In the genomic region with DNA sequence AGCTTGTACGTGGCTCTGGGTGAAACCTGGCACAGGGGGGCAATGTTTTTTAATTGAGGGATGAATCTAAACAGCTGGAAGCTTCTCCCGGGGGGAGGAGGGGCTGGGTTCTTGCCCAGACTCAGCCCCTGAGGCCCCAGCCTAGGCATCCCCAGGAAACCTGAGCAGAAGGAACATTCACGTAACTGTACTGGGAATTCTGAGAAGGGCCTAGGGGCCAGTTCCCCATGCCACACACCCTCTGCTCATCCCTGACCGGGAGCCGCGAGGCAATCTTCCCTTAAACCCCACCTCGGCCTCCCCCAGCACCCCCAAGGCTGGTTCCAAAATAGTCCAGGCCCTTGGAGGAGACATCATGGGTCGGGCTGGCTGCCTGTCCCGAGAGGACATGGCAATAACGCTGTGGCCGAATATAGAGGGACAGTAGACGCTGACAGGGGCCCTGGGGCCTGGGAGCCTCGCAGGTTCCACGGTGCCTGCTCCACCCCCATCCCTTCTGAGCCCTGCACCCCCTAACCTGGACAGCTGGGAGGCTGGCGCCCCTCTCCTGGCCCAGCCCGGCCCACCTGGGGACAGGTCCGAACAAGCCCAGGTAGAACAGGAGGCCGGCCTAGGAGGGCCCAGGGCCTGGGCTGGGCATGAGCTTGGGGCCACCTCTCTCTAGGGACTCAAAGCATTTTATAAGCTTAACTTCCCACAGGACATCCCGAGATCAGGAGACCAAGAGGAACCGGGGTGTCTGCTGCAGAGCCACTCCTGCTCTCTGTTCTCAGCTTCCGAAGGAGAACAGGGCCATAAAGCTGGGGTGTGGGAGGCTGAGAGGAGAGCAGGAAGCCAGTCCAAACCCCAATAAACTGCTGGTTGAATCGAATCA, we compare ENCODE assay signal across 10 cellular contexts.
A peak's percentile ranks its signal among the peaks of the same experiment; 100 is the strongest.
DNase-seq lines count a peak whose midpoint lies in the region; ATAC-seq, FAIRE-seq and TF ChIP-seq lines count a peak whose summit lies in the region.
"Had no signal": no experiment of that assay in that cellular context is flagged by ENCODE, and none has a peak within 500 bp of the region (broad histone marks: within the 10 kb centered on the region; RNA-seq: fewer than 3 reads in every experiment).

No MANE protein-coding gene starts in this region.

- H3K4me3 Mint-ChIP-seq in HFFc6 = peak overlapping the region; percentile 52

- no peaks in the 10 kb centered on the region for H3K27me3 ChIP-seq in adrenal gland
- no peaks in the 10 kb centered on the region for H3K27me3 ChIP-seq in stomach

- ATAC-seq in left colon = peak; percentile 49
- ATAC-seq in HG03159 (IDR thresholded peaks at IDR 0.05; ENCODE audit: unreplicated experiment) = no peak

- H3K9me3 ChIP-seq in adrenal gland (replicated peaks in 1 of 3) (no peaks in the 10 kb centered on the region), stomach (no peaks in the 10 kb centered on the region)

- TF ChIP-seq CTCF in HFFc6 (IDR thresholded peaks at IDR 0.05) = no peak
- TF ChIP-seq CTCF in adrenal gland (IDR thresholded peaks at IDR 0.05) = no peak
- TF ChIP-seq CTCF in stomach (IDR thresholded peaks at IDR 0.05) = no peak

- no peak for DNase-seq in HFFc6
- peak in 4 of 7 donors; percentile 29 to 58 (median 35) for DNase-seq in adrenal gland
- peak; percentile 62 to 71 for DNase-seq in left colon
- no peak for DNase-seq in stomach
- no peak for DNase-seq in OCI-M1 (lab: John Stamatoyannopoulos, UW)
- no peak for DNase-seq in DMS153 (lab: John Stamatoyannopoulos, UW)
- no peak for DNase-seq in HTR-8/SVneo (ENCODE audit: insufficient read length, low spot score)

- intact Hi-C loops in adrenal gland (cut with DNase I) = loop anchor here in 1 of 2 donors (5.0 kb wide), 1 partner anchor 97 kb away; no protein-coding TSS in a partner anchor
- intact Hi-C loops in left colon (cut with DNase I, micrococcal nuclease) = loop anchor here in 1 of 2 donors (10.0 kb wide), 1 partner anchor 165 kb away; no protein-coding TSS in a partner anchor
- intact Hi-C loops in stomach (cut with DNase I; ENCODE audit: low total_unique reads) = loop anchor here (10.0 kb wide), 1 partner anchor 165 kb away; no protein-coding TSS in a partner anchor

- H3K4me1 Mint-ChIP-seq in HFFc6 (ENCODE audit: low read depth) = peaks cover 66% of the 10 kb centered on the region

- H3K27ac Mint-ChIP-seq in HFFc6 = peak overlapping the region; percentile 98

- no peak for TF ChIP-seq EP300 in stomach (IDR thresholded peaks at IDR 0.05)

- H3K36me3 ChIP-seq in adrenal gland (replicated peaks in 1 of 2) = no peaks in the 10 kb centered on the region
- no peaks in the 10 kb centered on the region for H3K36me3 ChIP-seq in stomach

- 60 to 79% (median 68%) methylated on average over 8 to 22 of the region's 22 CpGs for WGBS in adrenal gland, 4 donors
- whole genome bisulfite sequencing in stomach, 5 donors = 55 to 73% (median 67%) methylated on average over 12 to 22 of the region's 22 CpGs

- no peaks in the 10 kb centered on the region for H3K9me3 Mint-ChIP-seq in HFFc6

- no peak overlapping the region for H3K4me3 ChIP-seq in adrenal gland
- H3K4me3 ChIP-seq in stomach = no peak overlapping the region

- TF ChIP-seq POLR2A in adrenal gland (IDR thresholded peaks at IDR 0.05) (no peak), stomach (IDR thresholded peaks at IDR 0.05) (no peak)

- H3K27me3 Mint-ChIP-seq in HFFc6 (ENCODE audit: insufficient read depth) = peaks cover under 1% of the 10 kb centered on the region; the same call in 1 of the 2 replicates

- no peaks in the 10 kb centered on the region for H3K36me3 Mint-ChIP-seq in HFFc6 (ENCODE audit: low read depth)

- H3K4me1 ChIP-seq in adrenal gland (replicated peaks in 1 of 2) (peaks cover 47 to 59% of the 10 kb centered on the region in 2 donors), stomach (peaks cover 43 to 73% (median 66%) of the 10 kb centered on the region in 4 donors)

- FAIRE-seq in HTR-8/SVneo (lab: Jason Lieb, UNC) = no peak
- FAIRE-seq: endometrium, urothelium cell line had no signal

- H3K27ac ChIP-seq in adrenal gland (peak overlapping the region; percentile 90 to 99 (median 97)), stomach (peak overlapping the region; percentile 83 to 92 (median 86))

Comparison
In these comparisons a context has a peak if more than half of its experiments do, and no peak if none do; other contexts are left out.
1. DNase-seq: peak in adrenal gland (4 of 7) and left colon (2 of 2); none in HFFc6 (single experiment), stomach (single experiment), OCI-M1 (single experiment), DMS153 (single experiment) and HTR-8/SVneo (single experiment).